Comparison of ENCODE assay signal across 15 cellular contexts in genomic region chr3:71045212-71045916, GRCh38.
A peak's percentile ranks its signal among the peaks of the same experiment; 100 is the strongest.
DNase-seq lines count a peak whose midpoint lies in the region; TF ChIP-seq lines count a peak whose summit lies in the region.
"Had no signal": no experiment of that assay in that cellular context is flagged by ENCODE, and none has a peak within 500 bp of the region (broad histone marks: within the 10 kb centered on the region; RNA-seq: fewer than 3 reads in every experiment).

No MANE protein-coding gene starts in this region.

- H3K27ac Mint-ChIP-seq in activated CD4-positive, alpha-beta T cell treated with anti-CD3 and anti-CD28 coated beads, Interleukin-2, amount 10 ng/mL, durations not matched to agents 7 days and 5 days = peak overlapping the region; percentile 82
- H3K27ac Mint-ChIP-seq in chondrocyte (ENCODE audit: unreplicated experiment) = peak overlapping the region; percentile 73
- peak overlapping the region; percentile 89 for H3K27ac Mint-ChIP-seq in osteocyte (ENCODE audit: unreplicated experiment)

- H2AFZ ChIP-seq in Karpas-422 (ENCODE audit: low read length) = no peak overlapping the region
- H2AFZ ChIP-seq: GM23248 had no signal

- H3K9me2 ChIP-seq in Karpas-422 (replicated peaks; ENCODE audit: insufficient read depth, low read length) = no peaks in the 10 kb centered on the region

- TF ChIP-seq CTCF in chondrocyte (IDR thresholded peaks at IDR 0.05) (no peak), osteocyte (IDR thresholded peaks at IDR 0.05) (no peak)

- peaks cover 75% of the 10 kb centered on the region for H3K36me3 ChIP-seq in Karpas-422 (ENCODE audit: insufficient read depth, low read length)

- peaks cover 83% of the 10 kb centered on the region for H3K4me1 Mint-ChIP-seq in activated CD4-positive, alpha-beta T cell treated with anti-CD3 and anti-CD28 coated beads, Interleukin-2, amount 10 ng/mL, durations not matched to agents 7 days and 5 days
- H3K4me1 Mint-ChIP-seq in chondrocyte (ENCODE audit: low read depth) (peaks cover 59% of the 10 kb centered on the region), osteocyte (ENCODE audit: unreplicated experiment) (peaks cover 55% of the 10 kb centered on the region)

- POLR2A ChIA-PET in activated CD4-positive, alpha-beta T cell treated with anti-CD3 and anti-CD28 coated beads, Interleukin-2, amount 10 ng/mL, durations not matched to agents 7 days and 5 days (lab: Charles Lee) = no interaction called here

- H3K27ac ChIP-seq in Karpas-422 (ENCODE audit: low read length) = peak overlapping the region; percentile 53
- H3K27ac ChIP-seq: A549, GM23248 had no signal

- H3K9ac ChIP-seq in Karpas-422 (ENCODE audit: low read length) = no peak overlapping the region
- H3K9ac ChIP-seq: GM23248 had no signal

- no peak overlapping the region for H3K4me3 Mint-ChIP-seq in activated CD4-positive, alpha-beta T cell treated with anti-CD3 and anti-CD28 coated beads, Interleukin-2, amount 10 ng/mL, durations not matched to agents 7 days and 5 days
- H3K4me3 Mint-ChIP-seq in chondrocyte (ENCODE audit: unreplicated experiment) (no peak overlapping the region), osteocyte (ENCODE audit: unreplicated experiment) (no peak overlapping the region)

- CTCF ChIA-PET in activated CD4-positive, alpha-beta T cell treated with anti-CD3 and anti-CD28 coated beads, Interleukin-2, amount 10 ng/mL, durations not matched to agents 7 days and 5 days (lab: Charles Lee) = no interaction called here

- no peaks in the 10 kb centered on the region for H3K9me3 Mint-ChIP-seq in activated CD4-positive, alpha-beta T cell treated with anti-CD3 and anti-CD28 coated beads, Interleukin-2, amount 10 ng/mL, durations not matched to agents 7 days and 5 days
- H3K9me3 Mint-ChIP-seq in chondrocyte (ENCODE audit: low read depth) (no peaks in the 10 kb centered on the region), osteocyte (ENCODE audit: unreplicated experiment) (no peaks in the 10 kb centered on the region)

- H3K79me2 ChIP-seq in Karpas-422 (ENCODE audit: low read length) = peaks cover 98% of the 10 kb centered on the region

- peaks cover 4% of the 10 kb centered on the region; the same call in 1 of the 2 replicates for H4K20me1 ChIP-seq in Karpas-422 (ENCODE audit: insufficient read depth, low read depth, low read length)

- DNase-seq in activated CD4-positive, alpha-beta T cell treated with anti-CD3 and anti-CD28 coated beads, Interleukin-2, amount 10 ng/mL, durations not matched to agents 7 days and 5 days = no peak
- DNase-seq in activated CD4-positive, alpha-beta T cell treated with anti-CD3 and anti-CD28 coated beads for 48 hours = no peak
- peak; percentile 58 for DNase-seq in Karpas-422
- no peak for DNase-seq in chondrocyte (ENCODE audit: low spot score)
- no peak for DNase-seq in osteocyte (ENCODE audit: extremely low spot score, unreplicated experiment)
- no peak for DNase-seq in T1000 (lab: John Stamatoyannopoulos, UW)
- no peak for DNase-seq in DMS53 treated with DMSO at 0.1 percent for 48 hours (lab: John Stamatoyannopoulos, UW; ENCODE audit: unreplicated experiment)
- no peak for DNase-seq in HuH-7 (ENCODE audit: low spot score)
- DNase-seq: GM23248, NCI-H146, NCI-H524 treated with DMSO at 0.1 percent for 48 hours, right cardiac atrium, trophoblast cell had no signal

- H3K27me3 ChIP-seq in Karpas-422 (ENCODE audit: low read length) = no peaks in the 10 kb centered on the region

- peaks cover 86% of the 10 kb centered on the region for H3K36me3 Mint-ChIP-seq in activated CD4-positive, alpha-beta T cell treated with anti-CD3 and anti-CD28 coated beads, Interleukin-2, amount 10 ng/mL, durations not matched to agents 7 days and 5 days (ENCODE audit: low read depth)
- H3K36me3 Mint-ChIP-seq in chondrocyte (ENCODE audit: low read depth) = peaks cover 52% of the 10 kb centered on the region
- peaks cover 81% of the 10 kb centered on the region for H3K36me3 Mint-ChIP-seq in osteocyte (ENCODE audit: unreplicated experiment)

- H3K4me3 ChIP-seq in Karpas-422 (ENCODE audit: low read length) = no peak overlapping the region
- H3K4me3 ChIP-seq: A549, GM23248, lung had no signal

- no peaks in the 10 kb centered on the region for H3K9me3 ChIP-seq in Karpas-422 (ENCODE audit: low read length)
- H3K9me3 ChIP-seq: A549 had no signal

- H3K4me1 ChIP-seq in Karpas-422 (ENCODE audit: low read length) = peaks cover 56% of the 10 kb centered on the region

- H3K4me2 ChIP-seq in Karpas-422 (ENCODE audit: low read depth, low read length, poor library complexity, severe bottlenecking) = peak overlapping the region; percentile 27
- H3K4me2 ChIP-seq: A549 had no signal

- no peaks in the 10 kb centered on the region for H3K27me3 Mint-ChIP-seq in activated CD4-positive, alpha-beta T cell treated with anti-CD3 and anti-CD28 coated beads, Interleukin-2, amount 10 ng/mL, durations not matched to agents 7 days and 5 days
- H3K27me3 Mint-ChIP-seq in chondrocyte (ENCODE audit: low read depth) (no peaks in the 10 kb centered on the region), osteocyte (ENCODE audit: unreplicated experiment) (no peaks in the 10 kb centered on the region)
